In genomic region chr11:12331239-12331874, GRCh38 we compare ENCODE assay signal across 9 cellular contexts. TPM values are rescaled to one million over a fixed set of nuclear protein-coding genes. Genes with fewer than 3 reads are reported as not detected.
DNase-seq lines count a peak whose midpoint lies in the region; ATAC-seq and TF ChIP-seq lines count a peak whose summit lies in the region.
"Had no signal": no experiment of that assay in that cellular context is flagged by ENCODE, and none has a peak within 500 bp of the region (broad histone marks: within the 10 kb centered on the region; RNA-seq: fewer than 3 reads in every experiment).

No MANE protein-coding gene starts in this region.

- H3K4me2 ChIP-seq in smooth muscle cell = peak overlapping the region; percentile 64
- H3K4me2 ChIP-seq: BLaER1 had no signal

- peaks cover 8% of the 10 kb centered on the region for H3K4me1 ChIP-seq in body of pancreas
- no peaks in the 10 kb centered on the region for H3K4me1 ChIP-seq in iPS DF 6.9 (ENCODE audit: control insufficient read depth, insufficient read depth, low read length)
- H3K4me1 ChIP-seq in smooth muscle cell (ENCODE audit: low read depth) = peaks cover 17% of the 10 kb centered on the region
- H3K4me1 ChIP-seq: BLaER1 had no signal

- peak; percentile 53 for DNase-seq in SIG-M5 treated with dmso at 0.1 percent for 504 hours (lab: John Stamatoyannopoulos, UW; ENCODE audit: unreplicated experiment)
- no peak for DNase-seq in SIG-M5 (lab: John Stamatoyannopoulos, UW)
- DNase-seq in NCI-H2029 treated with DMSO at 0.1 percent for 48 hours (lab: John Stamatoyannopoulos, UW) = peak; percentile 68
- DNase-seq in T1000 (lab: John Stamatoyannopoulos, UW) = peak; percentile 58
- peak; percentile 90 to 94 (median 91) for DNase-seq in body of pancreas
- peak; percentile 71 for DNase-seq in iPS DF 6.9 (ENCODE audit: low read depth, low spot score)
- DNase-seq in smooth muscle cell (lab: John Stamatoyannopoulos, UW; ENCODE audit: unreplicated experiment) = peak; percentile 34

- intact Hi-C loops in body of pancreas (cut with DNase I) = loop anchor here (5.0 kb wide), 1 partner anchor 561 kb away; no protein-coding TSS in a partner anchor

- 6 to 9% methylated on average over 7 of the region's 7 CpGs for WGBS in body of pancreas, 2 donors
- no CpG with 5 or more reads among the region's 7 CpGs for WGBS in iPS DF 6.9 (ENCODE audit: insufficient coverage, insufficient read length)
- WGBS in smooth muscle cell (ENCODE audit: low lambda C conversion rate) = 6% methylated on average over 7 of the region's 7 CpGs

- no peak overlapping the region for H3K9ac ChIP-seq in smooth muscle cell (ENCODE audit: low read depth)
- H3K9ac ChIP-seq: BLaER1 had no signal

- H3K9me3 ChIP-seq in body of pancreas (no peaks in the 10 kb centered on the region), iPS DF 6.9 (ENCODE audit: control insufficient read depth, insufficient read depth, low read length) (no peaks in the 10 kb centered on the region), smooth muscle cell (replicated peaks; ENCODE audit: low read depth) (no peaks in the 10 kb centered on the region)
- H3K9me3 ChIP-seq: BLaER1 had no signal

- H3F3A ChIP-seq in smooth muscle cell (ENCODE audit: low read depth) = peaks cover 4% of the 10 kb centered on the region

- H3K36me3 ChIP-seq in body of pancreas (replicated peaks in 1 of 2; ENCODE audit: insufficient read depth in 1 of 2, low read depth in 2 of 2) = no peaks in the 10 kb centered on the region
- no peaks in the 10 kb centered on the region for H3K36me3 ChIP-seq in iPS DF 6.9 (ENCODE audit: control insufficient read depth, insufficient read depth, low read length)
- peaks cover 6% of the 10 kb centered on the region for H3K36me3 ChIP-seq in smooth muscle cell (ENCODE audit: low read depth)
- H3K36me3 ChIP-seq: BLaER1 had no signal

- no peaks in the 10 kb centered on the region for H3K79me2 ChIP-seq in smooth muscle cell (ENCODE audit: low read depth)

- H4K20me1 ChIP-seq in smooth muscle cell (ENCODE audit: low read depth) = no peaks in the 10 kb centered on the region
- H4K20me1 ChIP-seq: BLaER1 had no signal

- TF ChIP-seq POLR2A in body of pancreas (IDR thresholded peaks at IDR 0.05) = no peak

- H3K27me3 ChIP-seq in body of pancreas (no peaks in the 10 kb centered on the region), iPS DF 6.9 (ENCODE audit: control insufficient read depth, insufficient read depth, low read length) (no peaks in the 10 kb centered on the region), smooth muscle cell (ENCODE audit: low read depth) (no peaks in the 10 kb centered on the region)
- H3K27me3 ChIP-seq: BLaER1 had no signal

- no peak overlapping the region for H3K27ac ChIP-seq in body of pancreas
- no peak overlapping the region for H3K27ac ChIP-seq in iPS DF 6.9 (ENCODE audit: low read length)
- peak overlapping the region; percentile 60 for H3K27ac ChIP-seq in smooth muscle cell (ENCODE audit: low read depth)
- H3K27ac ChIP-seq: BLaER1 had no signal

- no peak overlapping the region for H2AFZ ChIP-seq in smooth muscle cell (ENCODE audit: low read depth)

- H3K4me3 ChIP-seq in body of pancreas = no peak overlapping the region
- no peak overlapping the region for H3K4me3 ChIP-seq in iPS DF 6.9 (ENCODE audit: low read length)
- H3K4me3 ChIP-seq in smooth muscle cell = no peak overlapping the region
- H3K4me3 ChIP-seq: BLaER1 had no signal

- ATAC-seq in body of pancreas (peak; percentile 96), GM21526 (IDR thresholded peaks at IDR 0.05; ENCODE audit: low FRiP score, unreplicated experiment) (no peak)

- TF ChIP-seq CTCF in body of pancreas (IDR thresholded peaks at IDR 0.05) (peak; percentile 69 to 94 (median 81)), smooth muscle cell (IDR thresholded peaks at IDR 0.05; ENCODE audit: borderline replicate concordance, insufficient read depth, poor library complexity, severe bottlenecking) (peak; percentile 82)

RNA-seq across cellular contexts. Expression of gene PARVA, which starts 46.0 kb away (rescaled TPM):
- 10 to 100 TPM; 32.0 to 33.7 TPM for total RNA-seq in body of pancreas
- 73.9 and 78.6 TPM in 2 replicates for total RNA-seq in smooth muscle cell
- 85.4 and 99.4 TPM in 2 replicates for polyA plus RNA-seq in smooth muscle cell
